ENCODE assay signal across 1 cellular context in the genomic region with DNA sequence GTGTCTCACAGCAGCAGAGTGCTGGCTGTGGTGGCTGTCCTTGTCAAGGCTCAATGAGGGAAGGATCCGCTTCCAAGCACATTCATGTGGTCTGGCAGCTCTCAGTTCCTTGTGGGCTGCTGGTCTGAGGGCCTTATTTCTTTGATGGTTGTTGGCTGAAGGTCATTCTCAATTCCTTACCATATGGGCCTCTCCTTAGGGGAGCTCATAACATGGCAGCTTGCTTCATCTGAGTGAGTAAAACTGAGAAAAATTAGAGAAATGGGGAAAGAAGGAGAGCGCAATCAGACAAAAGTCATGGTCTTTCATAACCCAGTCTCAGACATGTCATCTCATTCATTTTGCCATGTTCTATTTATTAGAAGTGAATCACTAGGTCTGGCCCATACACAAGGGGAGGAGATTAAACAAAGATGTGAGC.
TF ChIP-seq lines count a peak whose summit lies in the region.

No MANE protein-coding gene starts in this region.

TF ChIP-seq in IMR-90, 13 proteins besides CTCF, POLR2A, EP300 and RAD21 (continued from another document):
- TF ChIP-seq, protein P1, sequence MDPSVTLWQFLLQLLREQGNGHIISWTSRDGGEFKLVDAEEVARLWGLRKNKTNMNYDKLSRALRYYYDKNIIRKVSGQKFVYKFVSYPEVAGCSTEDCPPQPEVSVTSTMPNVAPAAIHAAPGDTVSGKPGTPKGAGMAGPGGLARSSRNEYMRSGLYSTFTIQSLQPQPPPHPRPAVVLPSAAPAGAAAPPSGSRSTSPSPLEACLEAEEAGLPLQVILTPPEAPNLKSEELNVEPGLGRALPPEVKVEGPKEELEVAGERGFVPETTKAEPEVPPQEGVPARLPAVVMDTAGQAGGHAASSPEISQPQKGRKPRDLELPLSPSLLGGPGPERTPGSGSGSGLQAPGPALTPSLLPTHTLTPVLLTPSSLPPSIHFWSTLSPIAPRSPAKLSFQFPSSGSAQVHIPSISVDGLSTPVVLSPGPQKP (IDR thresholded peaks at IDR 0.05; ENCODE audit: borderline replicate concordance, low read depth, low read length), result no peak
- TF ChIP-seq CEBPB (IDR thresholded peaks at IDR 0.05; ENCODE audit: low read depth, low read length) (no peak), SMC3 (IDR thresholded peaks at IDR 0.05; ENCODE audit: low read depth, low read length) (no peak), CHD1 (IDR thresholded peaks at IDR 0.05; ENCODE audit: low read depth, low read length) (no peak), MXI1 (IDR thresholded peaks at IDR 0.05; ENCODE audit: borderline replicate concordance, low read depth, low read length) (no peak), RCOR1 (IDR thresholded peaks at IDR 0.05; ENCODE audit: insufficient replicate concordance, low read length) (no peak), FOS (IDR thresholded peaks at IDR 0.05; ENCODE audit: low read depth, low read length) (no peak)
- TF ChIP-seq, protein P2, sequence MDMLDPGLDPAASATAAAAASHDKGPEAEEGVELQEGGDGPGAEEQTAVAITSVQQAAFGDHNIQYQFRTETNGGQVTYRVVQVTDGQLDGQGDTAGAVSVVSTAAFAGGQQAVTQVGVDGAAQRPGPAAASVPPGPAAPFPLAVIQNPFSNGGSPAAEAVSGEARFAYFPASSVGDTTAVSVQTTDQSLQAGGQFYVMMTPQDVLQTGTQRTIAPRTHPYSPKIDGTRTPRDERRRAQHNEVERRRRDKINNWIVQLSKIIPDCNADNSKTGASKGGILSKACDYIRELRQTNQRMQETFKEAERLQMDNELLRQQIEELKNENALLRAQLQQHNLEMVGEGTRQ (IDR thresholded peaks at IDR 0.05; ENCODE audit: low read depth, low read length), result no peak
